In the genomic region with DNA sequence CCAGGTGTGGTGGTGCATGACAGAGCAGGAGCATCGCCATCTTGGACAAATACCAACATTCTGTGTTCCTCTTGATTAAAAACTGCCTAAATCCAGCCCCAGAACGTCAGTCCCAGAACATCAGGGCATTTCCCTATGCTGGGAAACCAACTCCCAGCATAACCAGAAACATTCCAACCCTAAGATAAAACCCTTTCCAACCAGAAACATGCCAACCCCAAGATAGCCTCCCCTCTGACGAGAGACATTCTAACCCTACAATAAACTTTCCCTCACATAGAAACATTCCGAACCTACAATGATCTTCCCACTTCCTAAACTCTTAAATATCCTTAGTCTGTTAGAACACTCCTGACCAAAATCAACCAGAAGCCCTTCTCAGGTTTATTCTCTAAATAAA, we compare ENCODE assay signal across 24 cellular contexts. TPM values are rescaled to one million over a fixed set of nuclear protein-coding genes. Genes with fewer than 3 reads are reported as not detected.
"Had no signal": no experiment of that assay in that cellular context is flagged by ENCODE, and none has a peak within 500 bp of the region (broad histone marks: within the 10 kb centered on the region; RNA-seq: fewer than 3 reads in every experiment).

No MANE protein-coding gene starts in this region.

- H3K4me1 ChIP-seq: adrenal gland, gastroesophageal sphincter, psoas muscle, sigmoid colon, SJSA1 had no signal

- H3K36me3 ChIP-seq: adrenal gland, brain microvascular endothelial cell, SJSA1 had no signal

- H3K27me3 Mint-ChIP-seq: activated CD4-positive, alpha-beta memory T cell treated with anti-CD3 and anti-CD28 coated beads, Interleukin-2, amount 10 ng/mL, durations not matched to agents 7 days and 5 days; activated CD4-positive, alpha-beta T cell treated with anti-CD3 and anti-CD28 coated beads for 36 hours had no signal

- H3K27ac ChIP-seq: adrenal gland, brain microvascular endothelial cell, esophagus squamous epithelium, gastroesophageal sphincter, hepatocyte, psoas muscle, sigmoid colon, SJSA1, VCaP had no signal

- H3K27me3 ChIP-seq: adrenal gland, brain microvascular endothelial cell, dorsolateral prefrontal cortex, esophagus squamous epithelium, gastroesophageal sphincter, hepatocyte, sigmoid colon, SJSA1 had no signal

- DNase-seq: activated CD4-positive, alpha-beta memory T cell treated with anti-CD3 and anti-CD28 coated beads, Interleukin-2, amount 10 ng/mL, durations not matched to agents 7 days and 5 days; activated CD4-positive, alpha-beta T cell treated with anti-CD3 and anti-CD28 coated beads for 36 hours; activated naive CD4-positive, alpha-beta T cell; brain microvascular endothelial cell; dorsolateral prefrontal cortex; esophagus squamous epithelium; occipital lobe; psoas muscle; stimulated activated CD4-positive, alpha-beta T cell treated with anti-CD3 and anti-CD28 coated beads, Interleukin-12 subunit alpha, Interleukin-12 subunit beta, amount 100 ng/mL, for 4 hours; stimulated activated naive CD4-positive, alpha-beta T cell treated with Interleukin-2 at 50 U/mL for 16 hours; SW 1271; T1000; trophoblast cell had no signal

- H3K9me3 ChIP-seq: adrenal gland, esophagus squamous epithelium, gastroesophageal sphincter, psoas muscle, sigmoid colon, SJSA1 had no signal

- H3K27ac Mint-ChIP-seq: activated CD4-positive, alpha-beta memory T cell treated with anti-CD3 and anti-CD28 coated beads, Interleukin-2, amount 10 ng/mL, durations not matched to agents 7 days and 5 days; activated CD4-positive, alpha-beta T cell treated with anti-CD3 and anti-CD28 coated beads for 36 hours; activated T-helper 1 cell treated with anti-CD3 and anti-CD28 coated beads, Interleukin-12 subunit alpha, Interleukin-12 subunit beta, Interleukin-2, Interleukin-4 antibody, amounts not matched to agents 30 ng/mL and 10 ng/mL and 1 ng/mL, durations not matched to agents 14 hours and 24 hours and 36 hours; nephron had no signal

- H3K9me3 Mint-ChIP-seq: activated CD4-positive, alpha-beta memory T cell treated with anti-CD3 and anti-CD28 coated beads, Interleukin-2, amount 10 ng/mL, durations not matched to agents 7 days and 5 days; activated T-helper 1 cell treated with anti-CD3 and anti-CD28 coated beads, Interleukin-12 subunit alpha, Interleukin-12 subunit beta, Interleukin-2, Interleukin-4 antibody, amounts not matched to agents 30 ng/mL and 10 ng/mL and 1 ng/mL, durations not matched to agents 14 hours and 24 hours and 36 hours had no signal

- H2AFZ ChIP-seq: hepatocyte had no signal

- H3K4me3 Mint-ChIP-seq: activated CD4-positive, alpha-beta memory T cell treated with anti-CD3 and anti-CD28 coated beads, Interleukin-2, amount 10 ng/mL, durations not matched to agents 7 days and 5 days; activated CD4-positive, alpha-beta T cell treated with anti-CD3 and anti-CD28 coated beads for 36 hours; activated T-helper 1 cell treated with anti-CD3 and anti-CD28 coated beads, Interleukin-12 subunit alpha, Interleukin-12 subunit beta, Interleukin-2, Interleukin-4 antibody, amounts not matched to agents 30 ng/mL and 10 ng/mL and 1 ng/mL, durations not matched to agents 14 hours and 24 hours and 36 hours; nephron had no signal

- H3K79me2 ChIP-seq: hepatocyte had no signal

- H3K4me2 ChIP-seq: hepatocyte had no signal

- H3K4me3 ChIP-seq: adrenal gland, dorsolateral prefrontal cortex, esophagus squamous epithelium, gastroesophageal sphincter, hepatocyte, lung, psoas muscle, sigmoid colon, SJSA1 had no signal

- ATAC-seq: activated CD4-positive, alpha-beta T cell treated with anti-CD3 and anti-CD28 coated beads for 36 hours; gastroesophageal sphincter; psoas muscle had no signal

RNA-seq across cellular contexts. Expression of a gene that starts 15.0 kb away (rescaled TPM):
- total RNA-seq: activated CD4-positive, alpha-beta memory T cell treated with anti-CD3 and anti-CD28 coated beads, Interleukin-2, amount 10 ng/mL, durations not matched to agents 7 days and 5 days; activated CD4-positive, alpha-beta T cell treated with anti-CD3 and anti-CD28 coated beads for 36 hours; activated T-helper 1 cell treated with anti-CD3 and anti-CD28 coated beads, Interleukin-12 subunit alpha, Interleukin-12 subunit beta, Interleukin-2, Interleukin-4 antibody, amounts not matched to agents 30 ng/mL and 10 ng/mL and 1 ng/mL, durations not matched to agents 14 hours and 24 hours and 36 hours; adrenal gland; cerebellum; gastroesophageal sphincter; kidney epithelial cell; occipital lobe; psoas muscle had no signal

RNA-seq across cellular contexts. Expression of a gene that starts 42.3 kb away (rescaled TPM):
- total RNA-seq: activated CD4-positive, alpha-beta memory T cell treated with anti-CD3 and anti-CD28 coated beads, Interleukin-2, amount 10 ng/mL, durations not matched to agents 7 days and 5 days; activated CD4-positive, alpha-beta T cell treated with anti-CD3 and anti-CD28 coated beads for 36 hours; activated T-helper 1 cell treated with anti-CD3 and anti-CD28 coated beads, Interleukin-12 subunit alpha, Interleukin-12 subunit beta, Interleukin-2, Interleukin-4 antibody, amounts not matched to agents 30 ng/mL and 10 ng/mL and 1 ng/mL, durations not matched to agents 14 hours and 24 hours and 36 hours; cerebellum; esophagus squamous epithelium; hepatocyte; kidney epithelial cell; occipital lobe had no signal
- polyA plus RNA-seq: hepatocyte had no signal

RNA-seq across cellular contexts. Expression of a gene that starts 57.2 kb away (rescaled TPM):
- total RNA-seq: activated CD4-positive, alpha-beta memory T cell treated with anti-CD3 and anti-CD28 coated beads, Interleukin-2, amount 10 ng/mL, durations not matched to agents 7 days and 5 days; activated T-helper 1 cell treated with anti-CD3 and anti-CD28 coated beads, Interleukin-12 subunit alpha, Interleukin-12 subunit beta, Interleukin-2, Interleukin-4 antibody, amounts not matched to agents 30 ng/mL and 10 ng/mL and 1 ng/mL, durations not matched to agents 14 hours and 24 hours and 36 hours had no signal
